Comparison of ENCODE assay signal across 8 cellular contexts in the genomic region with DNA sequence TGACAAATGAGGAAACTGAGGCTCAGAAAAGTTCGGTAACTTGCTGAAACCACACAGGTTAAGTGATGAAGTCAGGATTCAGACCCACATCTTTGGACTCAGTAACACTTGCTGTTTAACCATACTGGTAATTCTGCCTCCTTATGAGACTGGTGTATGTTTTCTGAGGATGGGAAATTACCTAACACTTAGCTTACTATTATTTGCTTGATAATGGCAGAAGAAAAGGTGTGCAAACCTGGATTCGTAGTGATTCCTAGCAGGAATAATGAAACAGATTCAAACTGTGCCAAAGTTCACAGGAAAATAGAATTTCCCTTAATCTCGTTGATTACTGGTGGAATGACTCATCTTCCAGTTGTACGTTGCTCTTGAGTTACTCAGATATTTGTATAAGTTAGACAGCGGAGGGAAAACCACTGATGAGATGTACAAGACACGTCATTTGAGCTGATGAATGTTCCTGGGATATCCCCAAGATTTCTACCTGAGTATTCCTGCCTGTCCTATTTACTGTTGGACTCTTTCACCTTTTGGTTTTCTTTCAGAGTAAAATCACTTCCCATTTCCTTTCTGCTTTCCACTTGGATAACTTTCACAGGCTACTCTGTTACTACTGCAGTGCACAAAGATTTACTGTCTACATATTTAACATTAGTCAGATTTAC. TPM values are rescaled to one million over a fixed set of nuclear protein-coding genes. Genes with fewer than 3 reads are reported as not detected.
DNase-seq lines count a peak whose midpoint lies in the region; ATAC-seq, FAIRE-seq and TF ChIP-seq lines count a peak whose summit lies in the region.

No MANE protein-coding gene starts in this region.

- peak overlapping the region; percentile 77 for H2BK5ac ChIP-seq in IMR-90 (ENCODE audit: low read depth, low read length, poor library complexity, severe bottlenecking)

- H4K8ac ChIP-seq in IMR-90 (ENCODE audit: low read depth in 2 of 2, low read length in 2 of 2): peak overlapping the region in 1 of 2 experiments; percentile 28; a peak in 2 of 4 replicates

- POLR2A ChIA-PET in IMR-90 (lab: Charles Lee; ENCODE audit: unreplicated experiment): no interaction called here

- no peaks in the 10 kb centered on the region for H3K9me3 ChIP-seq in IMR-90 (ENCODE audit: control insufficient read depth, insufficient read depth, low read length)
- H3K9me3 ChIP-seq in colonic mucosa: no peaks in the 10 kb centered on the region
- no peaks in the 10 kb centered on the region for H3K9me3 ChIP-seq in uterus

- H3K27ac ChIP-seq in IMR-90 (ENCODE audit: insufficient read depth, low read length): peak overlapping the region; percentile 23; the same call in 1 of the 2 replicates
- peak overlapping the region; percentile 18 for H3K27ac ChIP-seq in colonic mucosa
- H3K27ac ChIP-seq in uterus: no peak overlapping the region

- H2AK5ac ChIP-seq in IMR-90 (ENCODE audit: low read depth, low read length): peak overlapping the region; percentile 37; the same call in 1 of the 2 replicates

- peaks cover 5% of the 10 kb centered on the region for H3K36me3 Mint-ChIP-seq in type B pancreatic cell

- peak overlapping the region; percentile 9; the same call in 1 of the 2 replicates for H3K23ac ChIP-seq in IMR-90 (ENCODE audit: low read depth, low read length)

- peak overlapping the region; percentile 51; the same call in 1 of the 2 replicates for H4K91ac ChIP-seq in IMR-90 (ENCODE audit: insufficient read depth, low read depth, low read length)

- peak overlapping the region; percentile 60 for H3K56ac ChIP-seq in IMR-90 (ENCODE audit: extremely low read depth, insufficient read depth, low read length)

- intact Hi-C loops in IMR-90 (cut with micrococcal nuclease) (loop anchor here (5.0 kb wide), 2 partner anchors 52 to 132 kb away; partner anchors contain the start of gene PSMA6), colonic mucosa (cut with DNase I) (no loop called here), uterus (cut with DNase I; ENCODE audit: low total_unique reads) (no loop called here)

- H3K27me3 ChIP-seq in IMR-90 (ENCODE audit: control insufficient read depth, insufficient read depth, low read length): no peaks in the 10 kb centered on the region
- H3K27me3 ChIP-seq in colonic mucosa: no peaks in the 10 kb centered on the region
- no peaks in the 10 kb centered on the region for H3K27me3 ChIP-seq in uterus

- TF ChIP-seq POLR2A in IMR-90 (IDR thresholded peaks at IDR 0.05; ENCODE audit: low read depth, low read length) (no peak), uterus (IDR thresholded peaks at IDR 0.05) (no peak)

- H3K4me1 ChIP-seq in IMR-90 (ENCODE audit: control insufficient read depth, insufficient read depth, low read length): peaks cover 10% of the 10 kb centered on the region
- H3K4me1 ChIP-seq in colonic mucosa: no peaks in the 10 kb centered on the region
- H3K4me1 ChIP-seq in uterus: no peaks in the 10 kb centered on the region

- H3K9me1 ChIP-seq in IMR-90 (ENCODE audit: insufficient read depth, low read length): peaks cover 7% of the 10 kb centered on the region

- TF ChIP-seq CTCF in D721Med (IDR thresholded peaks at IDR 0.05; ENCODE audit: insufficient read depth, missing control alignments): no peak
- TF ChIP-seq CTCF in IMR-90 (conservative IDR thresholded peaks at IDR 0.05; ENCODE audit: low read depth, low read length): no peak
- TF ChIP-seq CTCF in colonic mucosa (IDR thresholded peaks at IDR 0.05): no peak
- TF ChIP-seq CTCF in uterus (IDR thresholded peaks at IDR 0.05): no peak
- TF ChIP-seq CTCF in type B pancreatic cell (conservative IDR thresholded peaks at IDR 0.05): no peak

- no peaks in the 10 kb centered on the region for H3K9me3 Mint-ChIP-seq in type B pancreatic cell

- CTCF ChIA-PET in IMR-90 (lab: Yijun Ruan, JAX): interaction anchor here (0.5 kb wide), 1 partner anchor 99 kb away, joined by 3 read pairs; no protein-coding TSS in a partner anchor

- peak; percentile 55 for FAIRE-seq in D721Med (lab: Jason Lieb, UNC)

- H3K27ac Mint-ChIP-seq in type B pancreatic cell: no peak overlapping the region

- H4K20me1 ChIP-seq in IMR-90 (ENCODE audit: insufficient read depth, low read length): no peaks in the 10 kb centered on the region

- no peak overlapping the region for H3K4me3 Mint-ChIP-seq in type B pancreatic cell

- peak overlapping the region; percentile 84; the same call in 1 of the 2 replicates for H2BK120ac ChIP-seq in IMR-90 (ENCODE audit: low read depth, low read length)

- H3K18ac ChIP-seq in IMR-90 (ENCODE audit: low read depth, low read length): peak overlapping the region; percentile 59; the same call in 1 of the 2 replicates

- H3K9ac ChIP-seq in IMR-90 (ENCODE audit: low read depth, low read length): peak overlapping the region; percentile 20; the same call in 1 of the 2 replicates
- no peak overlapping the region for H3K9ac ChIP-seq in colonic mucosa (ENCODE audit: low read depth in 2 of 2, low read length in 2 of 2)

- in situ Hi-C loops in IMR-90 (cut with MboI; ENCODE audit: low sequenced_read_pairs): no loop called here

- dilution Hi-C loops in IMR-90 (cut with HindIII; ENCODE audit: low sequenced_read_pairs, unreplicated experiment): no loop called here

- peaks cover 7 to 40% of the 10 kb centered on the region in 2 experiments for H3K79me1 ChIP-seq in IMR-90 (ENCODE audit: low read depth in 1 of 2, low read length in 2 of 2)

- H2BK15ac ChIP-seq in IMR-90 (ENCODE audit: low read depth, low read length): peak overlapping the region; percentile 88

- H2AFZ ChIP-seq in IMR-90 (replicated peaks; ENCODE audit: low read length, poor library complexity): no peak overlapping the region

- H4K5ac ChIP-seq in IMR-90 (ENCODE audit: low read depth, low read length): peak overlapping the region; percentile 9; the same call in 1 of the 2 replicates

- no peak for TF ChIP-seq RAD21 in IMR-90 (IDR thresholded peaks at IDR 0.05; ENCODE audit: low read length)

- H3K4me1 Mint-ChIP-seq in type B pancreatic cell (ENCODE audit: unreplicated experiment): no peaks in the 10 kb centered on the region

- H2BK20ac ChIP-seq in IMR-90 (ENCODE audit: low read depth, low read length): peak overlapping the region; percentile 76

- H3K4ac ChIP-seq in IMR-90 (ENCODE audit: low read depth, low read length): peak overlapping the region; percentile 67; the same call in 1 of the 2 replicates

- no peak overlapping the region for H2AK9ac ChIP-seq in IMR-90 (replicated peaks; ENCODE audit: low read depth, low read length, poor library complexity)

- no CpG with 5 or more reads among the region's 6 CpGs for WGBS in IMR-90 (ENCODE audit: extremely low coverage in 2 of 2, insufficient read length in 1 of 2), 2 experiments

- H3K27me3 Mint-ChIP-seq in type B pancreatic cell: no peaks in the 10 kb centered on the region

- H3K4me3 ChIP-seq in IMR-90 (ENCODE audit: insufficient read depth, low read depth, low read length): no peak overlapping the region
- H3K4me3 ChIP-seq in colonic mucosa: no peak overlapping the region
- H3K4me3 ChIP-seq in uterus: no peak overlapping the region

- no peak overlapping the region; the same call in 1 of the 2 replicates for H3K14ac ChIP-seq in IMR-90 (replicated peaks; ENCODE audit: low read depth, low read length)

- no peak for DNase-seq in D721Med (ENCODE audit: insufficient read length, low spot score)
- peak; percentile 97 for DNase-seq in IMR-90
- DNase-seq in colonic mucosa: no peak
- peak; percentile 93 for DNase-seq in non-pigmented ciliary epithelial cell (ENCODE audit: low read depth)
- DNase-seq in uterus: no peak
- no peak for DNase-seq in NCI-H1092 (lab: John Stamatoyannopoulos, UW)
- DNase-seq in NCI-H2227 treated with DMSO at 0.1 percent for 48 hours (lab: John Stamatoyannopoulos, UW): no peak
- no peak for DNase-seq in type B pancreatic cell (ENCODE audit: extremely low spot score, unreplicated experiment)

- peak; percentile 88 for ATAC-seq in IMR-90 (ENCODE audit: low read depth)

- BruUV-seq in IMR-90 (replicated peaks; lab: Mats Ljungman, UMichigan): no TSS peak

- H3K36me3 ChIP-seq in IMR-90 (ENCODE audit: control insufficient read depth, insufficient read depth, low read length): peaks cover 3% of the 10 kb centered on the region
- no peaks in the 10 kb centered on the region for H3K36me3 ChIP-seq in colonic mucosa
- H3K36me3 ChIP-seq in uterus: no peaks in the 10 kb centered on the region

- H3K4me2 ChIP-seq in IMR-90 (ENCODE audit: low read depth, low read length): peak overlapping the region; percentile 88

TF ChIP-seq in IMR-90, 13 proteins besides CTCF, POLR2A, EP300 and RAD21:
- TF ChIP-seq CEBPB (IDR thresholded peaks at IDR 0.05; ENCODE audit: low read depth, low read length) (peak; percentile 60; the same call in 1 of the 2 replicates), BHLHE40 (IDR thresholded peaks at IDR 0.05; ENCODE audit: low read depth, low read length) (peak; percentile 59; the same call in 1 of the 2 replicates), MAZ (IDR thresholded peaks at IDR 0.05; ENCODE audit: borderline replicate concordance, low read depth, low read length) (no peak), MAFK (IDR thresholded peaks at IDR 0.05; ENCODE audit: low read depth, low read length) (no peak), FOS (IDR thresholded peaks at IDR 0.05; ENCODE audit: low read depth, low read length) (peak; percentile 98)

RNA-seq across cellular contexts. Expression of gene PRORP, which starts 37.5 kb away (rescaled TPM):
- total RNA-seq in IMR-90 (2012; rRNA removed) (41.1 and 50.5 TPM in 2 replicates), colonic mucosa (10 to 100 TPM; 23.6 to 36.0 TPM), uterus (10 to 100 TPM in 3 of 4 donors, 1 to 10 TPM in 1; 5.0 to 57.1 (median 23.4) TPM), type B pancreatic cell (ENCODE audit: low replicate concordance) (29.1 and 33.9 TPM in 2 replicates)
- 18.0 and 19.2 TPM in 2 replicates for polyA plus RNA-seq in IMR-90 (2012; rRNA removed)
- polyA plus RNA-seq in IMR-90 (2012; cell fraction: cytosol; rRNA removed): 7.0 and 14.9 TPM in 2 replicates
- polyA plus RNA-seq in IMR-90 (2012; cell fraction: nucleus; rRNA removed; ENCODE audit: low replicate concordance): 12.4 and 42.4 TPM in 2 replicates

RNA-seq across cellular contexts. Expression of gene PPP2R3C, which starts 38.1 kb away (rescaled TPM):
- 17.0 and 31.1 TPM in 2 replicates for total RNA-seq in IMR-90 (2012; rRNA removed)
- polyA plus RNA-seq in IMR-90 (2012; rRNA removed): 13.0 and 15.9 TPM in 2 replicates
- polyA plus RNA-seq in IMR-90 (2012; cell fraction: cytosol; rRNA removed): 2.2 and 3.3 TPM in 2 replicates
- polyA plus RNA-seq in IMR-90 (2012; cell fraction: nucleus; rRNA removed; ENCODE audit: low replicate concordance): 1.8 and 10.6 TPM in 2 replicates
- total RNA-seq in colonic mucosa: 10 to 100 TPM; 17.7 to 26.3 TPM
- 10 to 100 TPM; 18.5 to 48.0 (median 29.4) TPM for total RNA-seq in uterus
- 25.2 and 29.0 TPM in 2 replicates for total RNA-seq in type B pancreatic cell (ENCODE audit: low replicate concordance)

Comparison
In these comparisons a context has a peak if more than half of its experiments do, and no peak if none do; other contexts are left out.
1. DNase-seq: peak in IMR-90 (single experiment) and non-pigmented ciliary epithelial cell (single experiment); none in D721Med (single experiment), colonic mucosa (single experiment), uterus (0 of 2), NCI-H1092 (single experiment), NCI-H2227 treated with DMSO at 0.1 percent for 48 hours (single experiment) and type B pancreatic cell (single experiment).
2. H3K27ac ChIP-seq: peak in IMR-90 (single experiment) and colonic mucosa (single experiment); none in uterus (0 of 2).